In the genomic region with DNA sequence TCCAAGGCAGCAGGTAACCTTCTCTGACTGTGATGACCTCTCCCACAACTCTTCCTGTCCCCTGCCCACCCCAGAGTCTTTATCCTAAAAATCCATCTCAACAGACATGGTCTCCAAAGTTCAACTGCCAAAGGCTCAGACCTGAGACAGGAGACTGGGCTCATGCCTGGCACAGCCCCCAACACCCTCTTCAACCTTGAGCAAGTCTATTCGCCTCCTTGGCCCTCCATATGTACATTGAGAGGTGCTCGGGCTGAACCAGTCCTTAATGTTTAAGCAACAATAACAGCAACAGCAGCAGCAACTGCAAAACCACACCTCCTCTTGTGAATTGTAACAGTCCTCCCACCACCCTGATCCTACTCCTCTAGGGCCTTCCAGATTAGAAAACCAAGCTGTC, we compare ENCODE assay signal across 24 cellular contexts. TPM values are rescaled to one million over a fixed set of nuclear protein-coding genes. Genes with fewer than 3 reads are reported as not detected.
"Had no signal": no experiment of that assay in that cellular context is flagged by ENCODE, and none has a peak within 500 bp of the region (broad histone marks: within the 10 kb centered on the region; RNA-seq: fewer than 3 reads in every experiment).

No MANE protein-coding gene starts in this region.

- H3K4me1 ChIP-seq: SJSA1 had no signal

- H3K9me3 ChIP-seq: SJSA1 had no signal

- H3K27ac ChIP-seq: SJSA1, SK-N-MC had no signal

- ATAC-seq: HepG2 had no signal

- H3K27me3 ChIP-seq: SJSA1 had no signal

- H3K4me3 ChIP-seq: SJSA1, SK-N-MC had no signal

- H3K36me3 ChIP-seq: SJSA1 had no signal

- DNase-seq: IMR-90, Karpas-422, KG1, MM.1S, NCI-H1092 treated with DMSO at 0.1 percent for 48 hours, NCI-H1417, NCI-H1436 treated with DMSO at 0.1 percent for 48 hours, NCI-H1694, NCI-H1930, NCI-H2081, NCI-H2107, NCI-H2227 treated with DMSO at 0.1 percent for 48 hours, NCI-H524, NCI-H526 treated with DMSO at 0.1 percent for 48 hours, NCI-H748 treated with DMSO at 0.1 percent for 48 hours, Right ventricle myocardium superior, RPMI8226, SIG-M5 had no signal

RNA-seq across cellular contexts. Expression of gene FAM3D, which starts 9.9 kb away (rescaled TPM):
- total RNA-seq: HepG2, HT1080, IMR-90, M059J, NCI-H460, Right ventricle myocardium superior, SJSA1 had no signal
